ENCODE assay signal across 1 cellular context in genomic region chr1:156885904-156886355, GRCh38.
TF ChIP-seq lines count a peak whose summit lies in the region.

No MANE protein-coding gene starts in this region.

TF ChIP-seq in K562, 482 proteins besides CTCF, POLR2A, EP300 and RAD21:
- TF ChIP-seq ADNP (tag; IDR thresholded peaks at IDR 0.05) (peak; percentile 64; the same call in 1 of the 2 replicates), ZFP36 (IDR thresholded peaks at IDR 0.05; ENCODE audit: low read depth, low read length, partially characterized antibody) (peak; percentile 99), ZNF324 (CRISPR knock-in tag; IDR thresholded peaks at IDR 0.05) (no peak), ZNF436 (CRISPR knock-in tag; IDR thresholded peaks at IDR 0.05) (peak; percentile 80; the same call in 1 of the 2 replicates), THRB (CRISPR knock-in tag; conservative IDR thresholded peaks at IDR 0.05) (no peak), HDAC2 (IDR thresholded peaks at IDR 0.05) (0 out of 2 replicates have a peak, but pooled peaks have one; percentile 20), ZNF668 (CRISPR knock-in tag; IDR thresholded peaks at IDR 0.05) (no peak), RBM25 (IDR thresholded peaks at IDR 0.05; ENCODE audit: low read depth, low read length, severe bottlenecking) (peak; percentile 82), ZNF592 (IDR thresholded peaks at IDR 0.05) (no peak), KDM1A (IDR thresholded peaks at IDR 0.05) (peak in 1 of 2 experiments; percentile 48; a peak in 2 of 4 replicates), SMARCA5 (IDR thresholded peaks at IDR 0.05) (peak; percentile 80; the same call in 1 of the 2 replicates), CHD4 (IDR thresholded peaks at IDR 0.05; ENCODE audit: insufficient read depth, insufficient replicate concordance, low read depth, low read length, poor library complexity, severe bottlenecking) (peak; percentile 58), ZNF407 (IDR thresholded peaks at IDR 0.05; ENCODE audit: low read depth) (no peak), EGR1 (conservative IDR thresholded peaks at IDR 0.05) (0 out of 2 replicates have a peak, but pooled peaks have one; percentile 17), BCOR (IDR thresholded peaks at IDR 0.05) (peak; percentile 82)
- TF ChIP-seq, protein P1, sequence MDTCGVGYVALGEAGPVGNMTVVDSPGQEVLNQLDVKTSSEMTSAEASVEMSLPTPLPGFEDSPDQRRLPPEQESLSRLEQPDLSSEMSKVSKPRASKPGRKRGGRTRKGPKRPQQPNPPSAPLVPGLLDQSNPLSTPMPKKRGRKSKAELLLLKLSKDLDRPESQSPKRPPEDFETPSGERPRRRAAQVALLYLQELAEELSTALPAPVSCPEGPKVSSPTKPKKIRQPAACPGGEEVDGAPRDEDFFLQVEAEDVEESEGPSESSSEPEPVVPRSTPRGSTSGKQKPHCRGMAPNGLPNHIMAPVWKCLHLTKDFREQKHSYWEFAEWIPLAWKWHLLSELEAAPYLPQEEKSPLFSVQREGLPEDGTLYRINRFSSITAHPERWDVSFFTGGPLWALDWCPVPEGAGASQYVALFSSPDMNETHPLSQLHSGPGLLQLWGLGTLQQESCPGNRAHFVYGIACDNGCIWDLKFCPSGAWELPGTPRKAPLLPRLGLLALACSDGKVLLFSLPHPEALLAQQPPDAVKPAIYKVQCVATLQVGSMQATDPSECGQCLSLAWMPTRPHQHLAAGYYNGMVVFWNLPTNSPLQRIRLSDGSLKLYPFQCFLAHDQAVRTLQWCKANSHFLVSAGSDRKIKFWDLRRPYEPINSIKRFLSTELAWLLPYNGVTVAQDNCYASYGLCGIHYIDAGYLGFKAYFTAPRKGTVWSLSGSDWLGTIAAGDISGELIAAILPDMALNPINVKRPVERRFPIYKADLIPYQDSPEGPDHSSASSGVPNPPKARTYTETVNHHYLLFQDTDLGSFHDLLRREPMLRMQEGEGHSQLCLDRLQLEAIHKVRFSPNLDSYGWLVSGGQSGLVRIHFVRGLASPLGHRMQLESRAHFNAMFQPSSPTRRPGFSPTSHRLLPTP (IDR thresholded peaks at IDR 0.05; ENCODE audit: borderline replicate concordance, extremely low read depth, insufficient read length) = peak; percentile 50
TF ChIP-seq in K562: peak in this region for 11.
